In the genomic region with DNA sequence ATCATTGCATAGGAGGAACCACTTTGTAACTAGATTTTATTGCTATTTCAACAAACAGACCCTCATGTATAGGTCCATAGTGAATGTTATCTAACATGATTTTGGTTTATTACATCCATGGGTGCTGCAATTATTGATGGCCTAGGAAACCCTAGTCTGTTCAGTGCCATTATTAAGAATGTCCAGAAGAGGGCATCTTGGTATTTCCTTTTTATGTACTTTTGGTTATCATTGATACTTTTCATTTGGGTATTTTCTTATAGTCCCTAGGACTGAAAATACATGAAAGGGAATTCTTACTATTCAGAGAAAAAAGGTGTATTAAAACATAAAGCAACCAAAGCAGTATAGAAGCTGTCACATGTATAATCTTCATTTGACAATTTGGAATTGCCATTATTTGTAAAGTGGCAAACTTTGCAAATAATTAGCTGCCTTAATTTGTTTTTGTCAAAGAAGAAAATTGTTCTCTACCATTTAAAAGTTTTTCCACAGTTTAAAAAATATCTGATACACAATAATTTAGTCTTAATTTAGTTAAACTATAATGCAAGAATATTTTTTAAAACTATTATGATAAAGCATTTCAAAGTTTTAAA, we compare ENCODE assay signal across 7 cellular contexts. TPM values are rescaled to one million over a fixed set of nuclear protein-coding genes. Genes with fewer than 3 reads are reported as not detected.
DNase-seq lines count a peak whose midpoint lies in the region; TF ChIP-seq lines count a peak whose summit lies in the region.

No MANE protein-coding gene starts in this region.

- no peaks in the 10 kb centered on the region for H3K9me2 ChIP-seq in hepatocyte (replicated peaks; ENCODE audit: insufficient read depth)

- TF ChIP-seq CTCF in GM12865 (IDR thresholded peaks at IDR 0.05; ENCODE audit: insufficient read depth, low read depth, low read length, missing control alignments) (peak; percentile 46), WERI-Rb-1 (IDR thresholded peaks at IDR 0.05; ENCODE audit: low read depth, low read length) (peak; percentile 30; the same call in 1 of the 2 replicates), hepatocyte (IDR thresholded peaks at IDR 0.05; ENCODE audit: poor library complexity) (peak; percentile 75), type B pancreatic cell (conservative IDR thresholded peaks at IDR 0.05) (peak; percentile 86)

- H3K27ac Mint-ChIP-seq in type B pancreatic cell = no peak overlapping the region

- DNase-seq in GM12865 (ENCODE audit: low read depth) (peak; percentile 46), LHCN-M2 (ENCODE audit: low read depth) (peak; percentile 29), WERI-Rb-1 (no peak), hepatocyte (ENCODE audit: low spot score) (peak; percentile 43), type B pancreatic cell (ENCODE audit: extremely low spot score, unreplicated experiment) (no peak), HPDE6-E6E7 (ENCODE audit: extremely low spot score) (no peak)
- DNase-seq in stimulated activated CD4-positive, alpha-beta T cell treated with anti-CD3 and anti-CD28 coated beads, Interleukin-4, amount 100 ng/mL, for 4 hours = no peak

- no peak overlapping the region for H3K4me3 ChIP-seq in GM12865 (ENCODE audit: low read depth, low read length)
- H3K4me3 ChIP-seq in WERI-Rb-1 (ENCODE audit: low read depth, low read length) = no peak overlapping the region
- no peak overlapping the region for H3K4me3 ChIP-seq in hepatocyte

- H3K27me3 Mint-ChIP-seq in type B pancreatic cell = no peaks in the 10 kb centered on the region

- H4K20me1 ChIP-seq in hepatocyte (ENCODE audit: insufficient read depth, poor library complexity, severe bottlenecking) = no peaks in the 10 kb centered on the region

- no peak overlapping the region for H3K27ac ChIP-seq in WERI-Rb-1
- no peak overlapping the region for H3K27ac ChIP-seq in hepatocyte

- no peaks in the 10 kb centered on the region for H3K4me1 ChIP-seq in hepatocyte (ENCODE audit: insufficient read depth)

- H3K9me3 ChIP-seq in WERI-Rb-1 (ENCODE audit: severe bottlenecking) = no peaks in the 10 kb centered on the region
- no peaks in the 10 kb centered on the region for H3K9me3 ChIP-seq in hepatocyte (ENCODE audit: low read depth)

- H3K36me3 ChIP-seq in WERI-Rb-1 (peaks cover 61% of the 10 kb centered on the region), hepatocyte (replicated peaks; ENCODE audit: insufficient read depth, low read depth) (no peaks in the 10 kb centered on the region)

- H3K36me3 Mint-ChIP-seq in type B pancreatic cell = peaks cover 14% of the 10 kb centered on the region

- H3K9me3 Mint-ChIP-seq in type B pancreatic cell = no peaks in the 10 kb centered on the region

- no peaks in the 10 kb centered on the region for H3K79me2 ChIP-seq in hepatocyte

- H3K4me2 ChIP-seq in hepatocyte = no peak overlapping the region

- H3K27me3 ChIP-seq in WERI-Rb-1 (ENCODE audit: insufficient read depth, low read depth, severe bottlenecking) = no peaks in the 10 kb centered on the region
- H3K27me3 ChIP-seq in hepatocyte = no peaks in the 10 kb centered on the region

- no peaks in the 10 kb centered on the region for H3K4me1 Mint-ChIP-seq in type B pancreatic cell (ENCODE audit: unreplicated experiment)

- H3K4me3 Mint-ChIP-seq in type B pancreatic cell = no peak overlapping the region

- no peak overlapping the region for H2AFZ ChIP-seq in hepatocyte

RNA-seq across cellular contexts. Expression of a gene that starts 48.7 kb away (rescaled TPM):
- total RNA-seq in LHCN-M2 (2014; rRNA removed) (22.3 and 26.5 TPM in 2 replicates), hepatocyte (24.5 and 31.9 TPM in 2 replicates), type B pancreatic cell (ENCODE audit: low replicate concordance) (41.6 and 42.8 TPM in 2 replicates)
- polyA plus RNA-seq in LHCN-M2 (2012) = 9.2 TPM
- 14.7 and 21.3 TPM in 2 replicates for polyA plus RNA-seq in hepatocyte

Comparison
In these comparisons a context has a peak if more than half of its experiments do, and no peak if none do; other contexts are left out.
1. DNase-seq: peak in GM12865 (single experiment), LHCN-M2 (single experiment) and hepatocyte (single experiment); none in WERI-Rb-1 (single experiment), type B pancreatic cell (single experiment), stimulated activated CD4-positive, alpha-beta T cell treated with anti-CD3 and anti-CD28 coated beads, Interleukin-4, amount 100 ng/mL, for 4 hours (0 of 2) and HPDE6-E6E7 (single experiment).
2. CTCF ChIP-seq: peak in every context shown above with its lines; median percentile 86 in type B pancreatic cell; 75 in hepatocyte; 46 in GM12865; 30 in WERI-Rb-1.